In the genomic region with DNA sequence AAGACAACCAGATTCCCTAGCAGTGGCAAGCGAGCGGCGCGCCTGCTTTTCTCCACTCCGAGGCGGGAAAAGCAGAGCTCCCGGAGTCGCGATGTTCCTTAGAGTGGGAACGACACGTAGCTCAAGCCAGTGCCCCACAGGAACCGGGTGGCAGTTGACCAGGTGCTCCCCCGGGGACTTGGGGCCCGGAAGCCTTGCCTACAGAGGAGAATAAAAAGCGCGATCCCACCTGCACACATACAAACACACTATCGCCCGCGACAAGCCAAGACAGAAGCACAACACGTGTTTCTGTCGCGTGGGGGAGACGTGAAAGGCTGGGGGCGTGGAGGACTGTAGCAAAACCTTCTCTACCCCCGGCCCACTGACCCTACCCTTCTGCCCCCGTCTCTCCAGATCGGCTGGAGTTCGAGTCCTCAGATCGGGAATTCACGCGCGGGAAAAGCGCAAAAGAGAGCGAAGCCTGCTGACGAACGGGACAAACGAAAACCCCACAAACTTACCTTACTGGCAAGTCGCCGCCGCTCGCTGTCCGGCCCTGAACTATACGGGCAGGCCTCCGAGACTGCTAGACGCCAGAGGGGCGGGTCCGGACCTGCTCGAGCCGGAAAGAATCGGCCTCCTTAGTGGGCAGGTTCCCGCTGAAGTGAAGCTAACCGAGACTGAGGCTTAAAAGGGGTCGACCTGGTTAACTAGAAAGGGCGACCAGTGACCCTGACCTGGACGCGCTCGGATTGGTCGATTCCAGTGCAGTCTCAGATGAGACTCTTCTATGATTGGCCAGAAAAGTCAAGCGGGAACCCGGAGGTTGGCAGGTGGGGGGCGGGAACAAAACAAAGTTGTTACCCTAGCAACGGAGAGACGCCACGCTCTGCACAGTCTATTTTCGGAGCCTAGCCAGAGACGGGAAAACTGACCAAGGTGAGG, we compare ENCODE assay signal across 1 cellular context.
TF ChIP-seq lines count a peak whose summit lies in the region.

A gene (plus strand): TSS at position 842 of the 927 bp plus-strand sequence. CDS start 6,265 bp downstream, outside the sequence.
A gene with protein sequence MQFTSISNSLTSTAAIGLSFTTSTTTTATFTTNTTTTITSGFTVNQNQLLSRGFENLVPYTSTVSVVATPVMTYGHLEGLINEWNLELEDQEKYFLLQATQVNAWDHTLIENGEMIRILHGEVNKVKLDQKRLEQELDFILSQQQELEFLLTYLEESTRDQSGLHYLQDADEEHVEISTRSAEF (minus strand): TSS at position 664 of the 927 bp plus-strand sequence. CDS start 31,287 bp downstream, outside the sequence.

TF ChIP-seq in H1, 55 proteins besides CTCF, POLR2A, EP300 and RAD21 (continued from another document):
- TF ChIP-seq NANOG (IDR thresholded peaks at IDR 0.05; ENCODE audit: insufficient read depth, low read depth, low read length, poor library complexity, severe bottlenecking) (no peak), CHD2 (IDR thresholded peaks at IDR 0.05; ENCODE audit: low read length) (no peak), GABPA (IDR thresholded peaks at IDR 0.05; ENCODE audit: borderline replicate concordance, insufficient read depth, low read length) (no peak), SRF (IDR thresholded peaks at IDR 0.05; ENCODE audit: low read depth, low read length) (no peak), TCF12 (IDR thresholded peaks at IDR 0.05; ENCODE audit: low read depth, low read length) (no peak), BCL11A (IDR thresholded peaks at IDR 0.05; ENCODE audit: low read depth in 2 of 2, low read length in 2 of 2) (no peak), JUN (IDR thresholded peaks at IDR 0.05; ENCODE audit: low read depth, low read length) (no peak), SP1 (IDR thresholded peaks at IDR 0.05; ENCODE audit: low read depth, low read length) (peak; percentile 24; the same call in 1 of the 2 replicates), ASH2L (IDR thresholded peaks at IDR 0.05; ENCODE audit: low read length) (no peak), CBX8 (IDR thresholded peaks at IDR 0.05; ENCODE audit: borderline replicate concordance, low read depth, low read length) (no peak), CREB1 (IDR thresholded peaks at IDR 0.05) (no peak), TAF7 (optimal IDR thresholded peaks at IDR 0.05; ENCODE audit: borderline replicate concordance, low read depth, low read length) (peak; percentile 59), KDM4A (IDR thresholded peaks at IDR 0.05; ENCODE audit: low read depth, low read length, severe bottlenecking) (peak; percentile 57), POU5F1 (IDR thresholded peaks at IDR 0.05; ENCODE audit: low read depth, low read length) (no peak), POLR2AphosphoS5 (IDR thresholded peaks at IDR 0.05; ENCODE audit: low read depth, low read length) (peak; percentile 68), RNF2 (IDR thresholded peaks at IDR 0.05; ENCODE audit: borderline replicate concordance, low read depth, low read length, missing control alignments, poor library complexity, severe bottlenecking) (no peak), JUND (IDR thresholded peaks at IDR 0.05; ENCODE audit: low read length) (no peak), HDAC6 (IDR thresholded peaks at IDR 0.05; ENCODE audit: low read depth, low read length) (no peak), RXRA (IDR thresholded peaks at IDR 0.05; ENCODE audit: insufficient read depth, low read depth, low read length) (no peak), NRF1 (IDR thresholded peaks at IDR 0.05; ENCODE audit: low read depth, low read length) (no peak), PHF8 (conservative IDR thresholded peaks at IDR 0.05; ENCODE audit: low read depth, low read length) (no peak; the same call in 1 of the 2 replicates), RFX5 (IDR thresholded peaks at IDR 0.05; ENCODE audit: borderline replicate concordance, low read depth, low read length) (peak; percentile 55; the same call in 1 of the 2 replicates), MAFK (IDR thresholded peaks at IDR 0.05; ENCODE audit: low read depth, low read length) (no peak), TEAD4 (IDR thresholded peaks at IDR 0.05; ENCODE audit: low read depth, low read length) (no peak), EGR1 (IDR thresholded peaks at IDR 0.05; ENCODE audit: borderline replicate concordance, low read depth, low read length) (no peak), KDM1A (IDR thresholded peaks at IDR 0.05; ENCODE audit: borderline replicate concordance, low read length) (no peak), RBBP5 (IDR thresholded peaks at IDR 0.05; ENCODE audit: borderline replicate concordance, low read depth, low read length) (no peak), CBX5 (IDR thresholded peaks at IDR 0.05; ENCODE audit: low read depth, low read length) (no peak), GTF2F1 (IDR thresholded peaks at IDR 0.05; ENCODE audit: borderline replicate concordance, low read depth, low read length) (no peak), TBP (IDR thresholded peaks at IDR 0.05; ENCODE audit: low read depth, low read length) (peak; percentile 79), TAF1 (IDR thresholded peaks at IDR 0.05; ENCODE audit: low read depth, low read length) (peak; percentile 78), HDAC2 (IDR thresholded peaks at IDR 0.05; ENCODE audit: borderline replicate concordance in 1 of 2, low read depth in 2 of 2, low read length in 2 of 2) (0 out of 4 replicates have a peak, but pooled peaks of 1 of the 2 experiments have one; percentile 45), CTBP2 (IDR thresholded peaks at IDR 0.05; ENCODE audit: borderline replicate concordance, insufficient read depth, insufficient read length, low read length) (no peak), FOSL1 (IDR thresholded peaks at IDR 0.05; ENCODE audit: insufficient read depth, low read depth, low read length) (no peak), BRCA1 (IDR thresholded peaks at IDR 0.05; ENCODE audit: low read depth, low read length) (no peak), SAP30 (IDR thresholded peaks at IDR 0.05; ENCODE audit: insufficient read depth, insufficient replicate concordance, low read length) (no peak), CEBPB (IDR thresholded peaks at IDR 0.05; ENCODE audit: low read depth, low read length) (no peak), CHD1 (IDR thresholded peaks at IDR 0.05; ENCODE audit: low read depth, low read length) (no peak), SUZ12 (IDR thresholded peaks at IDR 0.05; ENCODE audit: low read length) (no peak), KDM5A (IDR thresholded peaks at IDR 0.05; ENCODE audit: low read length) (no peak), BACH1 (IDR thresholded peaks at IDR 0.05; ENCODE audit: low read length) (no peak), YY1 (IDR thresholded peaks at IDR 0.05; ENCODE audit: low read depth, low read length) (no peak), SIRT6 (IDR thresholded peaks at IDR 0.05; ENCODE audit: low read length) (no peak)
- TF ChIP-seq, protein P1, sequence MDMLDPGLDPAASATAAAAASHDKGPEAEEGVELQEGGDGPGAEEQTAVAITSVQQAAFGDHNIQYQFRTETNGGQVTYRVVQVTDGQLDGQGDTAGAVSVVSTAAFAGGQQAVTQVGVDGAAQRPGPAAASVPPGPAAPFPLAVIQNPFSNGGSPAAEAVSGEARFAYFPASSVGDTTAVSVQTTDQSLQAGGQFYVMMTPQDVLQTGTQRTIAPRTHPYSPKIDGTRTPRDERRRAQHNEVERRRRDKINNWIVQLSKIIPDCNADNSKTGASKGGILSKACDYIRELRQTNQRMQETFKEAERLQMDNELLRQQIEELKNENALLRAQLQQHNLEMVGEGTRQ (IDR thresholded peaks at IDR 0.05; ENCODE audit: low read length) = no peak
- TF ChIP-seq, protein P2, sequence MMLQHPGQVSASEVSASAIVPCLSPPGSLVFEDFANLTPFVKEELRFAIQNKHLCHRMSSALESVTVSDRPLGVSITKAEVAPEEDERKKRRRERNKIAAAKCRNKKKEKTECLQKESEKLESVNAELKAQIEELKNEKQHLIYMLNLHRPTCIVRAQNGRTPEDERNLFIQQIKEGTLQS (IDR thresholded peaks at IDR 0.05; ENCODE audit: insufficient read depth, low read depth, low read length) = no peak
- TF ChIP-seq, protein P3, sequence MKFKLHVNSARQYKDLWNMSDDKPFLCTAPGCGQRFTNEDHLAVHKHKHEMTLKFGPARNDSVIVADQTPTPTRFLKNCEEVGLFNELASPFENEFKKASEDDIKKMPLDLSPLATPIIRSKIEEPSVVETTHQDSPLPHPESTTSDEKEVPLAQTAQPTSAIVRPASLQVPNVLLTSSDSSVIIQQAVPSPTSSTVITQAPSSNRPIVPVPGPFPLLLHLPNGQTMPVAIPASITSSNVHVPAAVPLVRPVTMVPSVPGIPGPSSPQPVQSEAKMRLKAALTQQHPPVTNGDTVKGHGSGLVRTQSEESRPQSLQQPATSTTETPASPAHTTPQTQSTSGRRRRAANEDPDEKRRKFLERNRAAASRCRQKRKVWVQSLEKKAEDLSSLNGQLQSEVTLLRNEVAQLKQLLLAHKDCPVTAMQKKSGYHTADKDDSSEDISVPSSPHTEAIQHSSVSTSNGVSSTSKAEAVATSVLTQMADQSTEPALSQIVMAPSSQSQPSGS (IDR thresholded peaks at IDR 0.05; ENCODE audit: low read length) = no peak
- TF ChIP-seq, protein P4, sequence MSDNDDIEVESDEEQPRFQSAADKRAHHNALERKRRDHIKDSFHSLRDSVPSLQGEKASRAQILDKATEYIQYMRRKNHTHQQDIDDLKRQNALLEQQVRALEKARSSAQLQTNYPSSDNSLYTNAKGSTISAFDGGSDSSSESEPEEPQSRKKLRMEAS (IDR thresholded peaks at IDR 0.05) = 0 out of 2 replicates have a peak, but pooled peaks have one; percentile 21
- TF ChIP-seq, protein P5, sequence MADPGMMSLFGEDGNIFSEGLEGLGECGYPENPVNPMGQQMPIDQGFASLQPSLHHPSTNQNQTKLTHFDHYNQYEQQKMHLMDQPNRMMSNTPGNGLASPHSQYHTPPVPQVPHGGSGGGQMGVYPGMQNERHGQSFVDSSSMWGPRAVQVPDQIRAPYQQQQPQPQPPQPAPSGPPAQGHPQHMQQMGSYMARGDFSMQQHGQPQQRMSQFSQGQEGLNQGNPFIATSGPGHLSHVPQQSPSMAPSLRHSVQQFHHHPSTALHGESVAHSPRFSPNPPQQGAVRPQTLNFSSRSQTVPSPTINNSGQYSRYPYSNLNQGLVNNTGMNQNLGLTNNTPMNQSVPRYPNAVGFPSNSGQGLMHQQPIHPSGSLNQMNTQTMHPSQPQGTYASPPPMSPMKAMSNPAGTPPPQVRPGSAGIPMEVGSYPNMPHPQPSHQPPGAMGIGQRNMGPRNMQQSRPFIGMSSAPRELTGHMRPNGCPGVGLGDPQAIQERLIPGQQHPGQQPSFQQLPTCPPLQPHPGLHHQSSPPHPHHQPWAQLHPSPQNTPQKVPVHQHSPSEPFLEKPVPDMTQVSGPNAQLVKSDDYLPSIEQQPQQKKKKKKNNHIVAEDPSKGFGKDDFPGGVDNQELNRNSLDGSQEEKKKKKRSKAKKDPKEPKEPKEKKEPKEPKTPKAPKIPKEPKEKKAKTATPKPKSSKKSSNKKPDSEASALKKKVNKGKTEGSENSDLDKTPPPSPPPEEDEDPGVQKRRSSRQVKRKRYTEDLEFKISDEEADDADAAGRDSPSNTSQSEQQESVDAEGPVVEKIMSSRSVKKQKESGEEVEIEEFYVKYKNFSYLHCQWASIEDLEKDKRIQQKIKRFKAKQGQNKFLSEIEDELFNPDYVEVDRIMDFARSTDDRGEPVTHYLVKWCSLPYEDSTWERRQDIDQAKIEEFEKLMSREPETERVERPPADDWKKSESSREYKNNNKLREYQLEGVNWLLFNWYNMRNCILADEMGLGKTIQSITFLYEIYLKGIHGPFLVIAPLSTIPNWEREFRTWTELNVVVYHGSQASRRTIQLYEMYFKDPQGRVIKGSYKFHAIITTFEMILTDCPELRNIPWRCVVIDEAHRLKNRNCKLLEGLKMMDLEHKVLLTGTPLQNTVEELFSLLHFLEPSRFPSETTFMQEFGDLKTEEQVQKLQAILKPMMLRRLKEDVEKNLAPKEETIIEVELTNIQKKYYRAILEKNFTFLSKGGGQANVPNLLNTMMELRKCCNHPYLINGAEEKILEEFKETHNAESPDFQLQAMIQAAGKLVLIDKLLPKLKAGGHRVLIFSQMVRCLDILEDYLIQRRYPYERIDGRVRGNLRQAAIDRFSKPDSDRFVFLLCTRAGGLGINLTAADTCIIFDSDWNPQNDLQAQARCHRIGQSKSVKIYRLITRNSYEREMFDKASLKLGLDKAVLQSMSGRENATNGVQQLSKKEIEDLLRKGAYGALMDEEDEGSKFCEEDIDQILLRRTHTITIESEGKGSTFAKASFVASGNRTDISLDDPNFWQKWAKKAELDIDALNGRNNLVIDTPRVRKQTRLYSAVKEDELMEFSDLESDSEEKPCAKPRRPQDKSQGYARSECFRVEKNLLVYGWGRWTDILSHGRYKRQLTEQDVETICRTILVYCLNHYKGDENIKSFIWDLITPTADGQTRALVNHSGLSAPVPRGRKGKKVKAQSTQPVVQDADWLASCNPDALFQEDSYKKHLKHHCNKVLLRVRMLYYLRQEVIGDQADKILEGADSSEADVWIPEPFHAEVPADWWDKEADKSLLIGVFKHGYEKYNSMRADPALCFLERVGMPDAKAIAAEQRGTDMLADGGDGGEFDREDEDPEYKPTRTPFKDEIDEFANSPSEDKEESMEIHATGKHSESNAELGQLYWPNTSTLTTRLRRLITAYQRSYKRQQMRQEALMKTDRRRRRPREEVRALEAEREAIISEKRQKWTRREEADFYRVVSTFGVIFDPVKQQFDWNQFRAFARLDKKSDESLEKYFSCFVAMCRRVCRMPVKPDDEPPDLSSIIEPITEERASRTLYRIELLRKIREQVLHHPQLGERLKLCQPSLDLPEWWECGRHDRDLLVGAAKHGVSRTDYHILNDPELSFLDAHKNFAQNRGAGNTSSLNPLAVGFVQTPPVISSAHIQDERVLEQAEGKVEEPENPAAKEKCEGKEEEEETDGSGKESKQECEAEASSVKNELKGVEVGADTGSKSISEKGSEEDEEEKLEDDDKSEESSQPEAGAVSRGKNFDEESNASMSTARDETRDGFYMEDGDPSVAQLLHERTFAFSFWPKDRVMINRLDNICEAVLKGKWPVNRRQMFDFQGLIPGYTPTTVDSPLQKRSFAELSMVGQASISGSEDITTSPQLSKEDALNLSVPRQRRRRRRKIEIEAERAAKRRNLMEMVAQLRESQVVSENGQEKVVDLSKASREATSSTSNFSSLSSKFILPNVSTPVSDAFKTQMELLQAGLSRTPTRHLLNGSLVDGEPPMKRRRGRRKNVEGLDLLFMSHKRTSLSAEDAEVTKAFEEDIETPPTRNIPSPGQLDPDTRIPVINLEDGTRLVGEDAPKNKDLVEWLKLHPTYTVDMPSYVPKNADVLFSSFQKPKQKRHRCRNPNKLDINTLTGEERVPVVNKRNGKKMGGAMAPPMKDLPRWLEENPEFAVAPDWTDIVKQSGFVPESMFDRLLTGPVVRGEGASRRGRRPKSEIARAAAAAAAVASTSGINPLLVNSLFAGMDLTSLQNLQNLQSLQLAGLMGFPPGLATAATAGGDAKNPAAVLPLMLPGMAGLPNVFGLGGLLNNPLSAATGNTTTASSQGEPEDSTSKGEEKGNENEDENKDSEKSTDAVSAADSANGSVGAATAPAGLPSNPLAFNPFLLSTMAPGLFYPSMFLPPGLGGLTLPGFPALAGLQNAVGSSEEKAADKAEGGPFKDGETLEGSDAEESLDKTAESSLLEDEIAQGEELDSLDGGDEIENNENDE (IDR thresholded peaks at IDR 0.05; ENCODE audit: insufficient replicate concordance, low read length) = no peak
- TF ChIP-seq, protein P6, sequence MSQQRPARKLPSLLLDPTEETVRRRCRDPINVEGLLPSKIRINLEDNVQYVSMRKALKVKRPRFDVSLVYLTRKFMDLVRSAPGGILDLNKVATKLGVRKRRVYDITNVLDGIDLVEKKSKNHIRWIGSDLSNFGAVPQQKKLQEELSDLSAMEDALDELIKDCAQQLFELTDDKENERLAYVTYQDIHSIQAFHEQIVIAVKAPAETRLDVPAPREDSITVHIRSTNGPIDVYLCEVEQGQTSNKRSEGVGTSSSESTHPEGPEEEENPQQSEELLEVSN (IDR thresholded peaks at IDR 0.05) = peak; percentile 68
